12 cellular contexts compared by ENCODE assay signal in the genomic region with DNA sequence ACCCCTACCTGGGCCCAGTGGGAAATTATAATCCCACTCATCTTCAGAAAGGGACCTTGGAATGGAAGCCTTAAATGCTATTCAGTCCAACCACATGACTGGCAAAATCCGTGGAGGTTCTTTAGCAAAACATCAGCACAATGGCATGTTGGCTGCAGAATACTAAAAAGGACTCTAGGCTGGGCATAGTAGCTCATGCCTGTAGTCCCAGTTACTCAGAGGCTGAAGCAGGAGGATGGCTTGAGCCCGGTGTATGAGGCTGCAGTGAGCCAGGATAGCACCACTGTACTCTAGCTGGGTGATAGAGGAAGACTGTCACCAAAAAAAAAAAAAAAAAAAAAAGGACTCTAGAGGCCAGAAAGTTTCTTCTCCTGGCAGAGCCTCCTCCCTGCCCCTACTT.
DNase-seq lines count a peak whose midpoint lies in the region; ATAC-seq and TF ChIP-seq lines count a peak whose summit lies in the region.
"Had no signal": no experiment of that assay in that cellular context is flagged by ENCODE, and none has a peak within 500 bp of the region (broad histone marks: within the 10 kb centered on the region; RNA-seq: fewer than 3 reads in every experiment).

No MANE protein-coding gene starts in this region.

- H3K36me3 ChIP-seq in gastroesophageal sphincter (no peaks in the 10 kb centered on the region), endodermal cell (ENCODE audit: control insufficient read depth, insufficient read depth, low read length) (no peaks in the 10 kb centered on the region)

- no peak for ATAC-seq in activated CD8-positive, alpha-beta memory T cell treated with anti-CD3 and anti-CD28 coated beads, Interleukin-2, amount 10 ng/mL, durations not matched to agents 7 days and 5 days
- no peak for ATAC-seq in gastroesophageal sphincter
- no peak for ATAC-seq in HG03469 (IDR thresholded peaks at IDR 0.05; ENCODE audit: unreplicated experiment)
- ATAC-seq in HG02642 (IDR thresholded peaks at IDR 0.05; ENCODE audit: poor library complexity, unreplicated experiment): no peak
- ATAC-seq: activated CD8-positive, alpha-beta T cell treated with anti-CD3 and anti-CD28 coated beads, Interleukin-2, amount 10 ng/mL, durations not matched to agents 7 days and 5 days; CD8-positive, alpha-beta T cell; stimulated activated memory B cell treated with anti-CD40 and anti-IgM and Interleukin-4, amounts not matched to agents 10 μg/mL and 1 μg/mL and 100 μg/mL, for 72 hours; T-cell had no signal

- H3K4me3 ChIP-seq in gastroesophageal sphincter (no peak overlapping the region), skin epidermis (no peak overlapping the region), endodermal cell (ENCODE audit: low read length) (no peak overlapping the region)

- peaks cover 3% of the 10 kb centered on the region for H3K4me1 Mint-ChIP-seq in activated CD8-positive, alpha-beta memory T cell treated with anti-CD3 and anti-CD28 coated beads, Interleukin-2, amount 10 ng/mL, durations not matched to agents 7 days and 5 days
- peaks cover 34% of the 10 kb centered on the region for H3K4me1 Mint-ChIP-seq in endodermal cell

- no peak overlapping the region for H3K9ac ChIP-seq in endodermal cell (ENCODE audit: extremely low read depth, low read length, poor library complexity, severe bottlenecking)

- no peak for TF ChIP-seq POLR2A in gastroesophageal sphincter (IDR thresholded peaks at IDR 0.05)

- DNase-seq in GM03348 (ENCODE audit: low spot score) (peak; percentile 47), NCI-H1417 (lab: John Stamatoyannopoulos, UW) (no peak), endodermal cell (no peak)
- DNase-seq in activated CD8-positive, alpha-beta memory T cell treated with anti-CD3 and anti-CD28 coated beads, Interleukin-2, amount 10 ng/mL, durations not matched to agents 7 days and 5 days: peak; percentile 14
- DNase-seq: activated CD8-positive, alpha-beta T cell treated with anti-CD3 and anti-CD28 coated beads, Interleukin-2, amount 10 ng/mL, durations not matched to agents 7 days and 5 days; T-cell had no signal

- no peak overlapping the region for H3K4me3 Mint-ChIP-seq in activated CD8-positive, alpha-beta memory T cell treated with anti-CD3 and anti-CD28 coated beads, Interleukin-2, amount 10 ng/mL, durations not matched to agents 7 days and 5 days
- H3K4me3 Mint-ChIP-seq in endodermal cell: no peak overlapping the region
- H3K4me3 Mint-ChIP-seq: activated CD8-positive, alpha-beta T cell treated with anti-CD3 and anti-CD28 coated beads, Interleukin-2, amount 10 ng/mL, durations not matched to agents 7 days and 5 days; CD8-positive, alpha-beta T cell; stimulated activated memory B cell treated with anti-CD40 and anti-IgM and Interleukin-4, amounts not matched to agents 10 μg/mL and 1 μg/mL and 100 μg/mL, for 72 hours; T-cell had no signal

- H3K4me1 ChIP-seq in gastroesophageal sphincter (peaks cover 16 to 72% (median 48%) of the 10 kb centered on the region in 3 donors), endodermal cell (ENCODE audit: control insufficient read depth, insufficient read depth, low read length) (peaks cover 14% of the 10 kb centered on the region)

- CTCF ChIA-PET in activated CD8-positive, alpha-beta memory T cell treated with anti-CD3 and anti-CD28 coated beads, Interleukin-2, amount 10 ng/mL, durations not matched to agents 7 days and 5 days (lab: Charles Lee): interaction anchor here (0.6 to 4.7 kb wide), 3 partner anchors 45 to 287 kb away, joined by 3 to 68 read pairs (median 3); no protein-coding TSS in a partner anchor

- TF ChIP-seq EP300 in gastroesophageal sphincter (IDR thresholded peaks at IDR 0.05): no peak

- WGBS in gastroesophageal sphincter (ENCODE audit: low coverage in 1 of 2), 2 donors: 14 to 32% methylated on average over 2 of the region's 2 CpGs
- 81 to 82% methylated on average over 2 of the region's 2 CpGs for WGBS in endodermal cell (ENCODE audit: insufficient coverage in 1 of 2, insufficient read length in 1 of 2), 2 experiments

- no peaks in the 10 kb centered on the region for H3K9me3 Mint-ChIP-seq in activated CD8-positive, alpha-beta memory T cell treated with anti-CD3 and anti-CD28 coated beads, Interleukin-2, amount 10 ng/mL, durations not matched to agents 7 days and 5 days (ENCODE audit: low read depth)
- H3K9me3 Mint-ChIP-seq in endodermal cell: no peaks in the 10 kb centered on the region
- H3K9me3 Mint-ChIP-seq: CD8-positive, alpha-beta T cell; stimulated activated memory B cell treated with anti-CD40 and anti-IgM and Interleukin-4, amounts not matched to agents 10 μg/mL and 1 μg/mL and 100 μg/mL, for 72 hours; T-cell had no signal

- H3K27ac ChIP-seq in gastroesophageal sphincter (peak overlapping the region; percentile 74 to 98 (median 94)), skin epidermis (peak overlapping the region in 12 of 21 experiments; percentile 34 to 92 (median 82)), endodermal cell (ENCODE audit: low read depth, low read length) (no peak overlapping the region)

- H3K9me3 ChIP-seq in gastroesophageal sphincter (no peaks in the 10 kb centered on the region), endodermal cell (ENCODE audit: control insufficient read depth, low read length) (no peaks in the 10 kb centered on the region)

- no peaks in the 10 kb centered on the region for H3K36me3 Mint-ChIP-seq in activated CD8-positive, alpha-beta memory T cell treated with anti-CD3 and anti-CD28 coated beads, Interleukin-2, amount 10 ng/mL, durations not matched to agents 7 days and 5 days
- H3K36me3 Mint-ChIP-seq in endodermal cell (ENCODE audit: low read depth): no peaks in the 10 kb centered on the region
- H3K36me3 Mint-ChIP-seq: CD8-positive, alpha-beta T cell; stimulated activated memory B cell treated with anti-CD40 and anti-IgM and Interleukin-4, amounts not matched to agents 10 μg/mL and 1 μg/mL and 100 μg/mL, for 72 hours; T-cell had no signal

- no peaks in the 10 kb centered on the region for H3K27me3 ChIP-seq in gastroesophageal sphincter
- H3K27me3 ChIP-seq in endodermal cell (ENCODE audit: control insufficient read depth, insufficient read depth, low read length, poor library complexity, severe bottlenecking): no peaks in the 10 kb centered on the region

- TF ChIP-seq CTCF in gastroesophageal sphincter (IDR thresholded peaks at IDR 0.05): no peak
- no peak for TF ChIP-seq CTCF in endodermal cell (conservative IDR thresholded peaks at IDR 0.05)

- peaks cover 73% of the 10 kb centered on the region for H3K27me3 Mint-ChIP-seq in activated CD8-positive, alpha-beta memory T cell treated with anti-CD3 and anti-CD28 coated beads, Interleukin-2, amount 10 ng/mL, durations not matched to agents 7 days and 5 days
- peaks cover 17% of the 10 kb centered on the region for H3K27me3 Mint-ChIP-seq in endodermal cell (ENCODE audit: insufficient read depth)

- no peak overlapping the region for H3K27ac Mint-ChIP-seq in activated CD8-positive, alpha-beta memory T cell treated with anti-CD3 and anti-CD28 coated beads, Interleukin-2, amount 10 ng/mL, durations not matched to agents 7 days and 5 days
- no peak overlapping the region for H3K27ac Mint-ChIP-seq in endodermal cell
- H3K27ac Mint-ChIP-seq: activated CD8-positive, alpha-beta T cell treated with anti-CD3 and anti-CD28 coated beads, Interleukin-2, amount 10 ng/mL, durations not matched to agents 7 days and 5 days; CD8-positive, alpha-beta T cell; stimulated activated memory B cell treated with anti-CD40 and anti-IgM and Interleukin-4, amounts not matched to agents 10 μg/mL and 1 μg/mL and 100 μg/mL, for 72 hours; T-cell had no signal

Comparison
In these comparisons a context has a peak if more than half of its experiments do, and no peak if none do; other contexts are left out.
1. DNase-seq: peak in GM03348 (single experiment) and activated CD8-positive, alpha-beta memory T cell treated with anti-CD3 and anti-CD28 coated beads, Interleukin-2, amount 10 ng/mL, durations not matched to agents 7 days and 5 days (single experiment); none in NCI-H1417 (0 of 3) and endodermal cell (single experiment).